In genomic region chr5:109927639-109928038, GRCh38 we compare ENCODE assay signal across 34 cellular contexts.
"Had no signal": no experiment of that assay in that cellular context is flagged by ENCODE, and none has a peak within 500 bp of the region (broad histone marks: within the 10 kb centered on the region; RNA-seq: fewer than 3 reads in every experiment).

No MANE protein-coding gene starts in this region.

- H3K27me3 ChIP-seq: MG63 had no signal

- DNase-seq: Karpas-422, Kasumi-1, MG63, MM.1S, MV-4-11, NCI-H1048, NCI-H1092, NCI-H1092 treated with DMSO at 0.1 percent for 48 hours, NCI-H1105, NCI-H1105 treated with DMSO at 0.1 percent for 48 hours, NCI-H1417, NCI-H1417 treated with DMSO at 0.1 percent for 48 hours, NCI-H1436, NCI-H1436 treated with DMSO at 0.1 percent for 48 hours, NCI-H146, NCI-H1694, NCI-H1694 treated with DMSO at 0.1 percent for 48 hours, NCI-H187, NCI-H187 treated with DMSO at 0.1 percent for 48 hours, NCI-H1930, NCI-H2029, NCI-H2029 treated with DMSO at 0.1 percent for 48 hours, NCI-H2081, NCI-H2081 treated with DMSO at 0.1 percent for 48 hours, NCI-H2107, NCI-H2171, NCI-H2171 treated with DMSO at 0.1 percent for 48 hours, NCI-H2227 treated with DMSO at 0.1 percent for 48 hours, NCI-H226, NCI-H345, NCI-H446, NCI-H446 treated with DMSO at 0.1 percent for 48 hours, NCI-H510A, NCI-H510A treated with DMSO at 0.1 percent for 48 hours had no signal

- H3K36me3 ChIP-seq: MG63 had no signal

- H3K9me3 ChIP-seq: MG63 had no signal

- H3K4me3 ChIP-seq: MG63 had no signal
